In genomic region chr11:70953720-70954119, GRCh38 we compare ENCODE assay signal across 15 cellular contexts.
DNase-seq lines count a peak whose midpoint lies in the region; ATAC-seq and TF ChIP-seq lines count a peak whose summit lies in the region.
"Had no signal": no experiment of that assay in that cellular context is flagged by ENCODE, and none has a peak within 500 bp of the region (broad histone marks: within the 10 kb centered on the region; RNA-seq: fewer than 3 reads in every experiment).

No MANE protein-coding gene starts in this region.

- no peaks in the 10 kb centered on the region for H3K27me3 ChIP-seq in BLaER1
- no peaks in the 10 kb centered on the region for H3K27me3 ChIP-seq in body of pancreas
- peaks cover 0 to 14% (median 0%) of the 10 kb centered on the region in 3 experiments for H3K27me3 ChIP-seq in neuronal stem cell (ENCODE audit: control insufficient read depth in 3 of 3, insufficient read depth in 3 of 3, low read depth in 1 of 3, low read length in 3 of 3)
- H3K27me3 ChIP-seq: BLaER1 treated with 17β-estradiol and CSF1 and Interleukin-3, amounts not matched to agents 10 nM and 100 nM had no signal

- H3K4me3 ChIP-seq in BLaER1 (no peak overlapping the region), body of pancreas (no peak overlapping the region), neuronal stem cell (ENCODE audit: low read length in 2 of 2) (no peak overlapping the region)
- H3K4me3 ChIP-seq: BLaER1 treated with 17β-estradiol and CSF1 and Interleukin-3, amounts not matched to agents 10 nM and 100 nM; GM23248; HAP-1 had no signal

- H3K4me2 ChIP-seq in BLaER1 (peak overlapping the region; percentile 10; the same call in 1 of the 2 replicates), neuronal stem cell (ENCODE audit: insufficient read depth, low read length, poor library complexity, severe bottlenecking) (no peak overlapping the region)

- H3K18ac ChIP-seq in neuronal stem cell (ENCODE audit: low read length), result no peak overlapping the region

- peak overlapping the region; percentile 37 for H2BK15ac ChIP-seq in neuronal stem cell (ENCODE audit: low read length)

- peak overlapping the region; percentile 50 for H2BK120ac ChIP-seq in neuronal stem cell (ENCODE audit: low read depth, low read length)

- H2AK5ac ChIP-seq in neuronal stem cell (ENCODE audit: low read depth, low read length), result peak overlapping the region; percentile 46

- peaks cover 4% of the 10 kb centered on the region for H3K79me1 ChIP-seq in neuronal stem cell (ENCODE audit: low read depth, low read length)

- H3K9ac ChIP-seq in BLaER1 (no peak overlapping the region), neuronal stem cell (ENCODE audit: low read depth, low read length, poor library complexity) (no peak overlapping the region)
- H3K9ac ChIP-seq: BLaER1 treated with 17β-estradiol and CSF1 and Interleukin-3, amounts not matched to agents 10 nM and 100 nM; GM23248 had no signal

- H2BK12ac ChIP-seq in neuronal stem cell (ENCODE audit: low read length), result peak overlapping the region; percentile 10

- H2BK5ac ChIP-seq in neuronal stem cell (ENCODE audit: low read length), result peak overlapping the region; percentile 66

- DNase-seq in Right ventricle myocardium inferior (ENCODE audit: missing footprints) (no peak), left cardiac atrium (no peak), body of pancreas (peak in 2 of 4 donors; percentile 13 to 20), neuronal stem cell (ENCODE audit: low spot score) (no peak), ureter (ENCODE audit: low spot score) (no peak)
- DNase-seq: 8988T; CD8-positive, alpha-beta T cell; DMS 273 treated with DMSO at 0.1 percent for 48 hours; DMS53; GM23248 had no signal

- peak; percentile 84 for ATAC-seq in Right ventricle myocardium inferior
- ATAC-seq in left cardiac atrium, result no peak
- peak; percentile 49 for ATAC-seq in body of pancreas
- ATAC-seq in HG03442 (IDR thresholded peaks at IDR 0.05; ENCODE audit: unreplicated experiment), result no peak
- ATAC-seq in HG02938 (IDR thresholded peaks at IDR 0.05; ENCODE audit: unreplicated experiment), result no peak
- ATAC-seq: CD8-positive, alpha-beta T cell had no signal

- no peak overlapping the region for H2AFZ ChIP-seq in neuronal stem cell (ENCODE audit: low read length)
- H2AFZ ChIP-seq: GM23248 had no signal

- H4K20me1 ChIP-seq in BLaER1, result no peaks in the 10 kb centered on the region
- H4K20me1 ChIP-seq: BLaER1 treated with 17β-estradiol and CSF1 and Interleukin-3, amounts not matched to agents 10 nM and 100 nM had no signal

- no peak overlapping the region for H4K8ac ChIP-seq in neuronal stem cell (ENCODE audit: low read depth, low read length)

- intact Hi-C loops in Right ventricle myocardium inferior (cut with DNase I) (no loop called here), left cardiac atrium (cut with DNase I) (no loop called here), body of pancreas (cut with DNase I) (no loop called here)

- no peak overlapping the region for H3K4ac ChIP-seq in neuronal stem cell (ENCODE audit: low read length)

- H3K4me1 ChIP-seq in BLaER1, result peaks cover 24% of the 10 kb centered on the region
- H3K4me1 ChIP-seq in body of pancreas, result peaks cover 19% of the 10 kb centered on the region
- H3K4me1 ChIP-seq in neuronal stem cell (ENCODE audit: control insufficient read depth in 2 of 2, insufficient read depth in 1 of 2, low read depth in 1 of 2, low read length in 2 of 2), result peaks cover 0 to 2% of the 10 kb centered on the region in 2 donors
- H3K4me1 ChIP-seq: HAP-1 had no signal

- no peak overlapping the region for H3K23ac ChIP-seq in neuronal stem cell (ENCODE audit: low read depth, low read length, poor library complexity)

- TF ChIP-seq CTCF in body of pancreas (IDR thresholded peaks at IDR 0.05), result no peak

- H3K14ac ChIP-seq in neuronal stem cell (ENCODE audit: low read length), result peak overlapping the region; percentile 82

- no peaks in the 10 kb centered on the region for H3K36me3 ChIP-seq in BLaER1
- no peaks in the 10 kb centered on the region for H3K36me3 ChIP-seq in body of pancreas (replicated peaks in 1 of 2; ENCODE audit: insufficient read depth in 1 of 2, low read depth in 2 of 2)
- H3K36me3 ChIP-seq in neuronal stem cell (replicated peaks in 1 of 2; ENCODE audit: control insufficient read depth in 2 of 2, insufficient read depth in 2 of 2, low read length in 2 of 2), result no peaks in the 10 kb centered on the region
- H3K36me3 ChIP-seq: BLaER1 treated with 17β-estradiol and CSF1 and Interleukin-3, amounts not matched to agents 10 nM and 100 nM; HAP-1 had no signal

- no peaks in the 10 kb centered on the region for H3K9me3 ChIP-seq in BLaER1
- H3K9me3 ChIP-seq in body of pancreas, result no peaks in the 10 kb centered on the region
- H3K9me3 ChIP-seq in neuronal stem cell (replicated peaks in 1 of 2; ENCODE audit: control insufficient read depth in 2 of 2, insufficient read depth in 1 of 2, low read depth in 1 of 2, low read length in 2 of 2), result no peaks in the 10 kb centered on the region
- H3K9me3 ChIP-seq: BLaER1 treated with 17β-estradiol and CSF1 and Interleukin-3, amounts not matched to agents 10 nM and 100 nM; HAP-1 had no signal

- no peak overlapping the region for H3K27ac ChIP-seq in BLaER1
- no peak overlapping the region for H3K27ac ChIP-seq in body of pancreas
- no peak overlapping the region for H3K27ac ChIP-seq in neuronal stem cell (replicated peaks; ENCODE audit: low read length)
- H3K27ac ChIP-seq: BLaER1 treated with 17β-estradiol and CSF1 and Interleukin-3, amounts not matched to agents 10 nM and 100 nM; GM23248 had no signal

- WGBS in body of pancreas, 2 donors, result 57 to 68% methylated on average over 5 to 6 of the region's 6 CpGs
- WGBS in neuronal stem cell (ENCODE audit: extremely low coverage in 2 of 2, insufficient read length in 2 of 2, insufficient replicate concordance in 1 of 2), 2 donors, result no CpG with 5 or more reads among the region's 6 CpGs

- no peak for TF ChIP-seq POLR2A in body of pancreas (IDR thresholded peaks at IDR 0.05)

- H4K91ac ChIP-seq in neuronal stem cell (ENCODE audit: low read depth, low read length, poor library complexity), result no peak overlapping the region

Comparison
In these comparisons a context has a peak if more than half of its experiments do, and no peak if none do; other contexts are left out.
1. ATAC-seq: peak in Right ventricle myocardium inferior (single experiment) and body of pancreas (single experiment); none in left cardiac atrium (0 of 2), HG03442 (single experiment) and HG02938 (single experiment).